8 cellular contexts compared by ENCODE assay signal in the genomic region with DNA sequence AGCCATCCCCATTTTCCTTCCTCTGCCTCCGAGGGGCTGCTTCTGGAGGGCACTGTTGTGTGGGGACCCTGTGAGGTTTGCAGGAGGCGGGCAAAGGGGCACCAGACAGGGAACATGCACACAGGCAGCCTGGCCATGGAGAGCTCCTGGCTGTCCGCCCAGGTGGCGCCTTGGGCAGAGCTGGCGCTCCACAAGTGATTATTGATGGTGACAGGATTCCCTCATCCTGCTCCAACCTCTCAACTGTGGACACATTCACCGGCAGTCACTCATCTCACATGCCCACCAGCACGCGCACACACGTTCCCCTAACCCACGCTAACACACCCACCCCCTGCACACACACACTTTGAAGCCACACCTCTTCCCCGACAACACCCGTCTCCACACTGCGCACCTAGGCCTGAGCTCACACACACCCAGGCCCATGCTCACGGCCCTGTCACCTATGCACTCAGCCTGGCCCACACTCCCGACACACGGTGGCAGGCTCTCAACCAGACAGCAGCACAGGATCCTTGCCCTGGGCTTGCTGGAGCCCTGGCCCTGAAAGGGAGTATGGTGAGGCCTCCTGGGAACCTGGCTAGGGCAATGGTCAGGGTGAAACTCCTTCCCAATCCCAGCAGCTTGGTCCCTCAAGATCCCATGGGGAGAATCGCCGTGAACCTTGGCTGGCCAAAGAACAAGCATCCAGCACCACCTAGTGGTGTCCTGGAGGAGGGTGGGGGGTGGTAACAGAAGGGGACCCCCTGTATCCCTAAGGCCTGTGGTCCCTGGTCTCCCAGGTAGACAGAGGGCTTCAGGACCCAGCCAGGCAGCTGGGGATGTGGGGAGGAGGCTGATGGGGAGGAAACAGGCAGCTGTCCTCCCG. TPM values are rescaled to one million over a fixed set of nuclear protein-coding genes. Genes with fewer than 3 reads are reported as not detected.
A peak's percentile ranks its signal among the peaks of the same experiment; 100 is the strongest.
DNase-seq lines count a peak whose midpoint lies in the region; ATAC-seq and TF ChIP-seq lines count a peak whose summit lies in the region.

No MANE protein-coding gene starts in this region.

- no peaks in the 10 kb centered on the region for H4K20me1 ChIP-seq in PC-9 (ENCODE audit: insufficient read depth)

- H3K27ac ChIP-seq in PC-9 (no peak overlapping the region), aorta (ENCODE audit: low read depth in 1 of 2, low read length in 2 of 2) (no peak overlapping the region)

- H3K4me2 ChIP-seq in PC-9: no peak overlapping the region

- H3F3A ChIP-seq in PC-9 (ENCODE audit: insufficient read depth, low read depth): peaks cover 36% of the 10 kb centered on the region

- no peaks in the 10 kb centered on the region for H3K36me3 ChIP-seq in PC-9 (ENCODE audit: low read depth)
- H3K36me3 ChIP-seq in aorta (ENCODE audit: control insufficient read depth in 1 of 2, insufficient read depth in 2 of 2, low read length in 1 of 2): no peaks in the 10 kb centered on the region

- intact Hi-C loops in activated CD4-positive, alpha-beta memory T cell treated with anti-CD3 and anti-CD28 coated beads for 36 hours (cut with micrococcal nuclease): no loop called here
- intact Hi-C loops in PC-9 (cut with micrococcal nuclease; ENCODE audit: unreplicated experiment): loop anchor here (2.0 kb wide), 1 partner anchor 49 kb away; no protein-coding TSS in a partner anchor
- intact Hi-C loops in aorta (cut with DNase I): loop anchor here (5.0 kb wide), 2 partner anchors 35 to 50 kb away; partner anchors contain the start of gene STARD3 (in 1 of the 2)

- H3K4me1 ChIP-seq in PC-9 (replicated peaks; ENCODE audit: insufficient read depth) (peaks cover 52% of the 10 kb centered on the region), aorta (ENCODE audit: control insufficient read depth in 1 of 2, insufficient read depth in 2 of 2, low read length in 2 of 2) (peaks cover 0 to under 1% of the 10 kb centered on the region in 2 donors)

- ATAC-seq in aorta (ENCODE audit: low FRiP score) (no peak), HG03095 (IDR thresholded peaks at IDR 0.05; ENCODE audit: unreplicated experiment) (no peak)

- H2AFZ ChIP-seq in PC-9: no peak overlapping the region

- CTCF ChIA-PET in activated CD4-positive, alpha-beta memory T cell treated with anti-CD3 and anti-CD28 coated beads for 36 hours (lab: Charles Lee): interaction anchor here (1.2 to 6.5 kb wide), 7 partner anchors 7 to 124 kb away, joined by 3 to 57 read pairs (median 6); partner anchors contain the start of gene MIEN1
- CTCF ChIA-PET in activated CD4-positive, alpha-beta memory T cell treated with anti-CD3 and anti-CD28 coated beads, Interleukin-2, amount 10 ng/mL, durations not matched to agents 7 days and 5 days (lab: Charles Lee): interaction anchor here (0.6 to 3.5 kb wide), 9 partner anchors 8 to 251 kb away, joined by 3 to 22 read pairs (median 3); partner anchors contain the start of gene MIEN1
- CTCF ChIA-PET in PC-9 (lab: Charles Lee): interaction anchor here (1.7 kb wide), 1 partner anchor 20 kb away, joined by 4 read pairs; no protein-coding TSS in a partner anchor

- H3K4me1 Mint-ChIP-seq in activated CD4-positive, alpha-beta memory T cell treated with anti-CD3 and anti-CD28 coated beads for 36 hours (ENCODE audit: low read depth): peaks cover 26% of the 10 kb centered on the region
- H3K4me1 Mint-ChIP-seq in activated CD4-positive, alpha-beta memory T cell treated with anti-CD3 and anti-CD28 coated beads, Interleukin-2, amount 10 ng/mL, durations not matched to agents 7 days and 5 days: peaks cover 24% of the 10 kb centered on the region

- H3K27me3 ChIP-seq in PC-9 (ENCODE audit: insufficient read depth, low read depth): no peaks in the 10 kb centered on the region
- H3K27me3 ChIP-seq in aorta (ENCODE audit: control insufficient read depth in 1 of 2, insufficient read depth in 2 of 2, low read length in 1 of 2): no peaks in the 10 kb centered on the region

- TF ChIP-seq CTCF in PC-9 (conservative IDR thresholded peaks at IDR 0.05) (peak; percentile 63), fibroblast of mammary gland (conservative IDR thresholded peaks at IDR 0.05; ENCODE audit: control insufficient read depth, insufficient read depth, low read depth, low read length) (peak; percentile 53)

- H3K27ac Mint-ChIP-seq in activated CD4-positive, alpha-beta memory T cell treated with anti-CD3 and anti-CD28 coated beads for 36 hours: no peak overlapping the region
- H3K27ac Mint-ChIP-seq in activated CD4-positive, alpha-beta memory T cell treated with anti-CD3 and anti-CD28 coated beads, Interleukin-2, amount 10 ng/mL, durations not matched to agents 7 days and 5 days: no peak overlapping the region

- 24 to 27% methylated on average over 19 of the region's 19 CpGs for WGBS in aorta, 2 donors

- H3K4me3 Mint-ChIP-seq in activated CD4-positive, alpha-beta memory T cell treated with anti-CD3 and anti-CD28 coated beads for 36 hours: no peak overlapping the region
- no peak overlapping the region for H3K4me3 Mint-ChIP-seq in activated CD4-positive, alpha-beta memory T cell treated with anti-CD3 and anti-CD28 coated beads, Interleukin-2, amount 10 ng/mL, durations not matched to agents 7 days and 5 days

- H3K4me3 ChIP-seq in PC-9: no peak overlapping the region
- no peak overlapping the region for H3K4me3 ChIP-seq in fibroblast of mammary gland (ENCODE audit: control insufficient read depth, low read depth, low read length)
- no peak overlapping the region for H3K4me3 ChIP-seq in aorta (ENCODE audit: low read length in 2 of 2)

- peak; percentile 28 for DNase-seq in activated CD4-positive, alpha-beta memory T cell treated with anti-CD3 and anti-CD28 coated beads for 36 hours
- no peak for DNase-seq in activated CD4-positive, alpha-beta memory T cell treated with anti-CD3 and anti-CD28 coated beads, Interleukin-2, amount 10 ng/mL, durations not matched to agents 7 days and 5 days
- DNase-seq in PC-9 (no peak), fibroblast of mammary gland (ENCODE audit: low read depth) (peak; percentile 37), pons (ENCODE audit: low spot score) (peak; percentile 29), aorta (no peak)
- DNase-seq in activated T-cell treated with anti-CD3 and anti-CD28 coated beads, Interleukin-2, amount 50 U/mL, for 1 hour: no peak

- H3K9me2 ChIP-seq in PC-9 (ENCODE audit: insufficient read depth): no peaks in the 10 kb centered on the region

- no peaks in the 10 kb centered on the region for H3K79me2 ChIP-seq in PC-9 (ENCODE audit: low read depth)

- H3K9me3 ChIP-seq in PC-9 (ENCODE audit: insufficient read depth, low read depth) (no peaks in the 10 kb centered on the region), aorta (ENCODE audit: control insufficient read depth, low read length) (no peaks in the 10 kb centered on the region)

- H3K27me3 Mint-ChIP-seq in activated CD4-positive, alpha-beta memory T cell treated with anti-CD3 and anti-CD28 coated beads for 36 hours: peaks cover 13% of the 10 kb centered on the region
- peaks cover 24% of the 10 kb centered on the region for H3K27me3 Mint-ChIP-seq in activated CD4-positive, alpha-beta memory T cell treated with anti-CD3 and anti-CD28 coated beads, Interleukin-2, amount 10 ng/mL, durations not matched to agents 7 days and 5 days

- BruUV-seq in PC-9 (replicated peaks; lab: Mats Ljungman, UMichigan): no TSS peak

- no peaks in the 10 kb centered on the region for H3K9me3 Mint-ChIP-seq in activated CD4-positive, alpha-beta memory T cell treated with anti-CD3 and anti-CD28 coated beads for 36 hours
- no peaks in the 10 kb centered on the region for H3K9me3 Mint-ChIP-seq in activated CD4-positive, alpha-beta memory T cell treated with anti-CD3 and anti-CD28 coated beads, Interleukin-2, amount 10 ng/mL, durations not matched to agents 7 days and 5 days

- H3K36me3 Mint-ChIP-seq in activated CD4-positive, alpha-beta memory T cell treated with anti-CD3 and anti-CD28 coated beads for 36 hours: no peaks in the 10 kb centered on the region
- no peaks in the 10 kb centered on the region for H3K36me3 Mint-ChIP-seq in activated CD4-positive, alpha-beta memory T cell treated with anti-CD3 and anti-CD28 coated beads, Interleukin-2, amount 10 ng/mL, durations not matched to agents 7 days and 5 days (ENCODE audit: low read depth)

- POLR2A ChIA-PET in activated CD4-positive, alpha-beta memory T cell treated with anti-CD3 and anti-CD28 coated beads for 36 hours (lab: Charles Lee): no interaction called here
- POLR2A ChIA-PET in activated CD4-positive, alpha-beta memory T cell treated with anti-CD3 and anti-CD28 coated beads, Interleukin-2, amount 10 ng/mL, durations not matched to agents 7 days and 5 days (lab: Charles Lee): interaction anchor here (0.6 to 3.7 kb wide), 4 partner anchors 8 to 62 kb away, joined by 3 to 18 read pairs (median 6); partner anchors contain the start of gene PGAP3
- POLR2A ChIA-PET in PC-9 (lab: Charles Lee; ENCODE audit: unreplicated experiment): interaction anchor here (0.9 kb wide), 1 partner anchor 58 kb away, joined by 3 read pairs; no protein-coding TSS in a partner anchor

RNA-seq across cellular contexts. Expression of gene PNMT, which starts 3.6 kb away (rescaled TPM):
- total RNA-seq in activated CD4-positive, alpha-beta memory T cell treated with anti-CD3 and anti-CD28 coated beads for 36 hours: not detected
- not detected for total RNA-seq in activated CD4-positive, alpha-beta memory T cell treated with anti-CD3 and anti-CD28 coated beads, Interleukin-2, amount 10 ng/mL, durations not matched to agents 7 days and 5 days
- total RNA-seq in PC-9 (2021) (0.75 and 1.1 TPM in 2 replicates), aorta (1 to 10 TPM in 1 of 2 donors, under 1 TPM in 1; 0.75 to 1.5 TPM)
- polyA plus RNA-seq in aorta: 10 to 100 TPM in 1 of 2 donors, under 1 TPM in 1; 0.75 to 30.2 TPM

RNA-seq across cellular contexts. Expression of gene TCAP, which starts 6.7 kb away (rescaled TPM):
- total RNA-seq in activated CD4-positive, alpha-beta memory T cell treated with anti-CD3 and anti-CD28 coated beads for 36 hours: under 1 TPM; 0.80 to 0.90 TPM
- 1 to 10 TPM; 1.3 to 1.5 TPM for total RNA-seq in activated CD4-positive, alpha-beta memory T cell treated with anti-CD3 and anti-CD28 coated beads, Interleukin-2, amount 10 ng/mL, durations not matched to agents 7 days and 5 days
- total RNA-seq in PC-9 (2021): 1.2 and 1.6 TPM in 2 replicates
- total RNA-seq in aorta: 1 to 10 TPM; 1.9 to 3.1 TPM
- 1 to 10 TPM; 4.0 to 9.3 TPM for polyA plus RNA-seq in aorta

RNA-seq across cellular contexts. Expression of gene PGAP3, which starts 16.0 kb away (rescaled TPM):
- 1 to 10 TPM; 8.3 to 8.6 TPM for total RNA-seq in activated CD4-positive, alpha-beta memory T cell treated with anti-CD3 and anti-CD28 coated beads for 36 hours
- 10 to 100 TPM; 14.0 to 14.2 TPM for total RNA-seq in activated CD4-positive, alpha-beta memory T cell treated with anti-CD3 and anti-CD28 coated beads, Interleukin-2, amount 10 ng/mL, durations not matched to agents 7 days and 5 days
- total RNA-seq in PC-9 (2021): 15.0 and 16.2 TPM in 2 replicates
- total RNA-seq in aorta: 10 to 100 TPM; 21.9 to 22.0 TPM
- 10 to 100 TPM; 13.3 to 25.5 TPM for polyA plus RNA-seq in aorta

RNA-seq across cellular contexts. Expression of gene ERBB2, which starts 28.0 kb away (rescaled TPM):
- total RNA-seq in activated CD4-positive, alpha-beta memory T cell treated with anti-CD3 and anti-CD28 coated beads for 36 hours: 1 to 10 TPM; 5.9 to 6.3 TPM
- 1 to 10 TPM; 5.1 to 6.0 TPM for total RNA-seq in activated CD4-positive, alpha-beta memory T cell treated with anti-CD3 and anti-CD28 coated beads, Interleukin-2, amount 10 ng/mL, durations not matched to agents 7 days and 5 days
- 87.2 and 90.6 TPM in 2 replicates for total RNA-seq in PC-9 (2021)
- total RNA-seq in aorta: 10 to 100 TPM; 73.0 to 74.0 TPM
- 10 to 100 TPM; 22.7 to 45.3 TPM for polyA plus RNA-seq in aorta

RNA-seq across cellular contexts. Expression of gene STARD3, which starts 34.9 kb away (rescaled TPM):
- total RNA-seq in activated CD4-positive, alpha-beta memory T cell treated with anti-CD3 and anti-CD28 coated beads for 36 hours: 10 to 100 TPM; 53.6 to 60.3 TPM
- 10 to 100 TPM; 72.0 to 73.7 TPM for total RNA-seq in activated CD4-positive, alpha-beta memory T cell treated with anti-CD3 and anti-CD28 coated beads, Interleukin-2, amount 10 ng/mL, durations not matched to agents 7 days and 5 days
- total RNA-seq in PC-9 (2021): 47.7 and 55.9 TPM in 2 replicates
- 10 to 100 TPM; 34.7 to 58.1 TPM for total RNA-seq in aorta
- 10 to 100 TPM; 35.7 to 72.4 TPM for polyA plus RNA-seq in aorta

Comparison
In these comparisons a context has a peak if more than half of its experiments do, and no peak if none do; other contexts are left out.
1. DNase-seq: peak in activated CD4-positive, alpha-beta memory T cell treated with anti-CD3 and anti-CD28 coated beads for 36 hours (single experiment), fibroblast of mammary gland (single experiment) and pons (single experiment); none in activated CD4-positive, alpha-beta memory T cell treated with anti-CD3 and anti-CD28 coated beads, Interleukin-2, amount 10 ng/mL, durations not matched to agents 7 days and 5 days (single experiment), PC-9 (0 of 2), activated T-cell treated with anti-CD3 and anti-CD28 coated beads, Interleukin-2, amount 50 U/mL, for 1 hour (single experiment) and aorta (0 of 2).